Comparison of ENCODE assay signal across 16 cellular contexts in genomic region chr1:23573574-23574182, GRCh38.
"Had no signal": no experiment of that assay in that cellular context is flagged by ENCODE, and none has a peak within 500 bp of the region (broad histone marks: within the 10 kb centered on the region; RNA-seq: fewer than 3 reads in every experiment).

No MANE protein-coding gene starts in this region.

- H3K36me3 ChIP-seq: thyroid gland, vagina had no signal

- H3K4me3 Mint-ChIP-seq: activated CD4-positive, alpha-beta T cell treated with anti-CD3 and anti-CD28 coated beads, Interleukin-2, amount 10 ng/mL, durations not matched to agents 24 days and 14 days; activated naive CD4-positive, alpha-beta T cell treated with anti-CD3 and anti-CD28 coated beads, Interleukin-2, amount 50 U/mL, for 24 hours; immature natural killer cell; natural killer cell; stimulated activated naive CD8-positive, alpha-beta T cell treated with anti-CD3 and anti-CD28 coated beads, Interleukin-15, amount 100 ng/mL, for 72 hours had no signal

- H3K9me3 ChIP-seq: psoas muscle, thyroid gland, vagina had no signal

- H3K27ac ChIP-seq: dorsolateral prefrontal cortex, psoas muscle, thyroid gland, vagina had no signal

- H3K9me3 Mint-ChIP-seq: activated CD4-positive, alpha-beta T cell treated with anti-CD3 and anti-CD28 coated beads, Interleukin-2, amount 10 ng/mL, durations not matched to agents 24 days and 14 days; activated naive CD4-positive, alpha-beta T cell treated with anti-CD3 and anti-CD28 coated beads, Interleukin-2, amount 50 U/mL, for 24 hours; natural killer cell; stimulated activated naive CD8-positive, alpha-beta T cell treated with anti-CD3 and anti-CD28 coated beads, Interleukin-15, amount 100 ng/mL, for 72 hours had no signal

- H3K36me3 Mint-ChIP-seq: activated naive CD4-positive, alpha-beta T cell treated with anti-CD3 and anti-CD28 coated beads, Interleukin-2, amount 50 U/mL, for 24 hours; natural killer cell had no signal

- H3K4me3 ChIP-seq: dorsolateral prefrontal cortex, lung, psoas muscle, thyroid gland, vagina had no signal

- ATAC-seq: natural killer cell; psoas muscle; stimulated activated naive CD8-positive, alpha-beta T cell treated with anti-CD3 and anti-CD28 coated beads, Interleukin-15, amount 100 ng/mL, for 72 hours had no signal

- DNase-seq: activated CD4-positive, alpha-beta T cell treated with anti-CD3 and anti-CD28 coated beads, Interleukin-2, amount 10 ng/mL, durations not matched to agents 24 days and 14 days; activated CD8-positive, alpha-beta memory T cell treated with anti-CD3 and anti-CD28 coated beads for 24 hours; dorsolateral prefrontal cortex; glutamatergic neuron; immature natural killer cell; natural killer cell; occipital lobe; psoas muscle; stimulated activated CD4-positive, alpha-beta T cell treated with anti-CD3 and anti-CD28 coated beads, Interleukin-4, amount 100 ng/mL, for 1 hour; stimulated activated CD8-positive, alpha-beta memory T cell treated with anti-CD3 and anti-CD28 coated beads, Interleukin-4, amount 100 ng/mL, for 48 hours; stimulated activated naive CD8-positive, alpha-beta T cell treated with anti-CD3 and anti-CD28 coated beads, Interleukin-15, amount 100 ng/mL, for 72 hours; T-helper 1 cell; thyroid gland had no signal

- H3K27ac Mint-ChIP-seq: activated CD4-positive, alpha-beta T cell treated with anti-CD3 and anti-CD28 coated beads, Interleukin-2, amount 10 ng/mL, durations not matched to agents 24 days and 14 days; activated naive CD4-positive, alpha-beta T cell treated with anti-CD3 and anti-CD28 coated beads, Interleukin-2, amount 50 U/mL, for 24 hours; immature natural killer cell; natural killer cell; stimulated activated naive CD8-positive, alpha-beta T cell treated with anti-CD3 and anti-CD28 coated beads, Interleukin-15, amount 100 ng/mL, for 72 hours had no signal

- H3K27me3 ChIP-seq: thyroid gland, vagina had no signal
